In genomic region chr10:44974628-44975431, GRCh38 we compare ENCODE assay signal across 8 cellular contexts. TPM values are rescaled to one million over a fixed set of nuclear protein-coding genes. Genes with fewer than 3 reads are reported as not detected.
A peak's percentile ranks its signal among the peaks of the same experiment; 100 is the strongest.
DNase-seq lines count a peak whose midpoint lies in the region; ATAC-seq and TF ChIP-seq lines count a peak whose summit lies in the region.

No MANE protein-coding gene starts in this region.

- ATAC-seq in GM18861 (IDR thresholded peaks at IDR 0.05; ENCODE audit: unreplicated experiment) (peak; percentile 62), HG03045 (IDR thresholded peaks at IDR 0.05; ENCODE audit: unreplicated experiment) (peak; percentile 60)

- no peaks in the 10 kb centered on the region for H4K20me1 ChIP-seq in OCI-LY1 (ENCODE audit: insufficient read depth, low read length)

- WGBS in esophagus squamous epithelium, 2 donors, result 0 to 9% methylated on average over 5 to 9 of the region's 46 CpGs

- intact Hi-C loops in esophagus squamous epithelium (cut with DNase I), result loop anchor here (5.0 kb wide), 1 partner anchor 43 kb away; no protein-coding TSS in a partner anchor

- peak in 1 of 4 donors; percentile 34 for TF ChIP-seq POLR2A in esophagus squamous epithelium (IDR thresholded peaks at IDR 0.05)

- H3K4me3 Mint-ChIP-seq in stimulated activated naive CD8-positive, alpha-beta T cell treated with anti-CD3 and anti-CD28 coated beads, Interleukin-15, Interleukin-2, amounts not matched to agents 100 ng/mL and 50 ng/mL, for 24 hours, result peak overlapping the region; percentile 71

- no peaks in the 10 kb centered on the region for H3K9me3 Mint-ChIP-seq in stimulated activated naive CD8-positive, alpha-beta T cell treated with anti-CD3 and anti-CD28 coated beads, Interleukin-15, Interleukin-2, amounts not matched to agents 100 ng/mL and 50 ng/mL, for 24 hours

- H3K4me3 ChIP-seq in OCI-LY1 (ENCODE audit: low read depth, low read length, poor library complexity, severe bottlenecking) (peak overlapping the region; percentile 60), esophagus squamous epithelium (peak overlapping the region; percentile 21 to 74 (median 51))

- TF ChIP-seq CTCF in AG09319 (IDR thresholded peaks at IDR 0.05; ENCODE audit: low read depth, low read length) (peak; percentile 61), OCI-LY1 (IDR thresholded peaks at IDR 0.05; ENCODE audit: low read length) (peak; percentile 91), esophagus squamous epithelium (IDR thresholded peaks at IDR 0.05) (peak; percentile 90 to 97 (median 95))

- peaks cover 26% of the 10 kb centered on the region for H3K4me1 Mint-ChIP-seq in stimulated activated naive CD8-positive, alpha-beta T cell treated with anti-CD3 and anti-CD28 coated beads, Interleukin-15, Interleukin-2, amounts not matched to agents 100 ng/mL and 50 ng/mL, for 24 hours (ENCODE audit: low read depth)

- H3K36me3 Mint-ChIP-seq in stimulated activated naive CD8-positive, alpha-beta T cell treated with anti-CD3 and anti-CD28 coated beads, Interleukin-15, Interleukin-2, amounts not matched to agents 100 ng/mL and 50 ng/mL, for 24 hours (ENCODE audit: low read depth), result no peaks in the 10 kb centered on the region

- H3K36me3 ChIP-seq in OCI-LY1 (ENCODE audit: insufficient read depth, low read length) (no peaks in the 10 kb centered on the region), esophagus squamous epithelium (peaks cover 0 to 34% (median 0%) of the 10 kb centered on the region in 3 donors)

- H2AFZ ChIP-seq in OCI-LY1 (ENCODE audit: low read length), result peak overlapping the region; percentile 87; the same call in 1 of the 2 replicates

- no peaks in the 10 kb centered on the region for H3K9me2 ChIP-seq in OCI-LY1 (ENCODE audit: low read depth, low read length)

- no peaks in the 10 kb centered on the region for H3K79me2 ChIP-seq in OCI-LY1 (ENCODE audit: insufficient read depth, low read length)

- H3K4me1 ChIP-seq in OCI-LY1 (ENCODE audit: insufficient read depth, low read length, severe bottlenecking) (peaks cover 15% of the 10 kb centered on the region), esophagus squamous epithelium (peaks cover 32 to 74% (median 37%) of the 10 kb centered on the region in 3 donors)

- DNase-seq in AG09319 (ENCODE audit: extremely low read depth, low read depth) (no peak), esophagus squamous epithelium (lab: John Stamatoyannopoulos, UW) (no peak), myocyte (ENCODE audit: low read depth) (peak; percentile 82)
- peak; percentile 79 to 84 for DNase-seq in activated T-cell treated with anti-CD3 and anti-CD28 coated beads, Interleukin-2, amount 50 U/mL, for 48 hours

- H3K9ac ChIP-seq in OCI-LY1 (ENCODE audit: low read length), result peak overlapping the region; percentile 53; the same call in 1 of the 2 replicates

- H3K27ac Mint-ChIP-seq in stimulated activated naive CD8-positive, alpha-beta T cell treated with anti-CD3 and anti-CD28 coated beads, Interleukin-15, Interleukin-2, amounts not matched to agents 100 ng/mL and 50 ng/mL, for 24 hours, result no peak overlapping the region

- H3F3A ChIP-seq in OCI-LY1 (ENCODE audit: insufficient read depth, low read length), result no peaks in the 10 kb centered on the region

- no peaks in the 10 kb centered on the region for H3K9me3 ChIP-seq in OCI-LY1 (ENCODE audit: low read length)
- H3K9me3 ChIP-seq in esophagus squamous epithelium, result no peaks in the 10 kb centered on the region

- H3K27me3 ChIP-seq in OCI-LY1 (ENCODE audit: insufficient read depth, low read length), result no peaks in the 10 kb centered on the region
- no peaks in the 10 kb centered on the region for H3K27me3 ChIP-seq in esophagus squamous epithelium

- H3K4me2 ChIP-seq in OCI-LY1 (ENCODE audit: low read length), result peak overlapping the region; percentile 89

- no peaks in the 10 kb centered on the region for H3K27me3 Mint-ChIP-seq in stimulated activated naive CD8-positive, alpha-beta T cell treated with anti-CD3 and anti-CD28 coated beads, Interleukin-15, Interleukin-2, amounts not matched to agents 100 ng/mL and 50 ng/mL, for 24 hours

- H3K27ac ChIP-seq in OCI-LY1 (ENCODE audit: low read depth, low read length, poor library complexity, severe bottlenecking) (no peak overlapping the region), esophagus squamous epithelium (peak overlapping the region; percentile 66 to 86 (median 82))

RNA-seq across cellular contexts. Expression of gene DEPP1, which starts 3.8 kb away (rescaled TPM):
- total RNA-seq in esophagus squamous epithelium, result 100 to 1,000 TPM in 1 of 4 donors, 10 to 100 TPM in 1, 1 to 10 TPM in 2; 2.5 to 116 (median 27.5) TPM
- 37.4 and 55.5 TPM in 2 replicates for total RNA-seq in myocyte
- 39.3 TPM for polyA plus RNA-seq in myocyte (2012)

RNA-seq across cellular contexts. Expression of gene RASSF4, which starts 15.2 kb away (rescaled TPM):
- total RNA-seq in esophagus squamous epithelium (10 to 100 TPM in 1 of 4 donors, 1 to 10 TPM in 3; 1.7 to 22.5 (median 7.4) TPM), myocyte (608 and 1,159 TPM in 2 replicates)
- polyA plus RNA-seq in myocyte (2012), result 413 TPM

RNA-seq across cellular contexts. Expression of gene ZNF22, which starts 25.9 kb away (rescaled TPM):
- total RNA-seq in esophagus squamous epithelium, result 10 to 100 TPM in 2 of 4 donors, 1 to 10 TPM in 2; 3.6 to 14.5 (median 8.0) TPM
- 25.2 and 25.9 TPM in 2 replicates for total RNA-seq in myocyte
- polyA plus RNA-seq in myocyte (2012), result 6.3 TPM

Comparison
In these comparisons a context has a peak if more than half of its experiments do, and no peak if none do; other contexts are left out.
1. DNase-seq: peak in activated T-cell treated with anti-CD3 and anti-CD28 coated beads, Interleukin-2, amount 50 U/mL, for 48 hours (2 of 2) and myocyte (single experiment); none in AG09319 (single experiment) and esophagus squamous epithelium (single experiment).
2. RNA of gene RASSF4, which starts 15.2 kb away (total RNA-seq): 608 to 1,159 TPM in myocyte; 1.7 to 22.5 TPM in esophagus squamous epithelium; every median in the first group is over 10 times any median in the second.
3. Peak in every context shown above with its lines, with median percentiles within 50 percentile points of each other: CTCF ChIP-seq.